ENCODE assay signal across 14 cellular contexts in genomic region chr12:117069926-117070900, GRCh38. TPM values are rescaled to one million over a fixed set of nuclear protein-coding genes. Genes with fewer than 3 reads are reported as not detected.
A peak's percentile ranks its signal among the peaks of the same experiment; 100 is the strongest.
DNase-seq lines count a peak whose midpoint lies in the region; ATAC-seq, FAIRE-seq and TF ChIP-seq lines count a peak whose summit lies in the region.
"Had no signal": no experiment of that assay in that cellular context is flagged by ENCODE, and none has a peak within 500 bp of the region (broad histone marks: within the 10 kb centered on the region; RNA-seq: fewer than 3 reads in every experiment).

No MANE protein-coding gene starts in this region.

- POLR2A ChIA-PET in WTC11 (lab: Charles Lee), result interaction anchor here (0.9 kb wide), 1 partner anchor 29 kb away, joined by 4 read pairs; the partner anchor contains the start of gene TESC
- POLR2A ChIA-PET in HepG2 (lab: Yijun Ruan, JAX), result interaction anchor here (1.1 kb wide), 1 partner anchor 21 kb away, joined by 4 read pairs; no protein-coding TSS in a partner anchor
- POLR2A ChIA-PET in GM10248 (lab: Yijun Ruan, JAX), result no interaction called here

- no peaks in the 10 kb centered on the region for H3K27me3 Mint-ChIP-seq in WTC11 (ENCODE audit: low read depth)
- H3K27me3 Mint-ChIP-seq: stimulated activated naive CD8-positive, alpha-beta T cell treated with anti-CD3 and anti-CD28 coated beads, Interleukin-15, amount 100 ng/mL, for 72 hours; T-helper 17 cell had no signal

- TF ChIP-seq EP300 in HepG2 (IDR thresholded peaks at IDR 0.05; ENCODE audit: low read depth in 2 of 2, low read length in 2 of 2) (no peak), HepG2 (CRISPR knock-in tag; IDR thresholded peaks at IDR 0.05; ENCODE audit: borderline replicate concordance) (no peak)

- intact Hi-C loops in HepG2 (cut with micrococcal nuclease; ENCODE audit: unreplicated experiment), result no loop called here
- intact Hi-C loops in gastrocnemius medialis (cut with DNase I; ENCODE audit: low total_unique reads), result no loop called here

- WGBS in HepG2 (ENCODE audit: low lambda C conversion rate), result 96% methylated on average over 13 of the region's 14 CpGs

- H3K4me1 Mint-ChIP-seq in WTC11, result peaks cover 14% of the 10 kb centered on the region

- 0 out of 20 replicates have a peak overlapping the region, but pooled peaks of 2 of the 10 experiments have one; percentile 3 for H3K4me3 ChIP-seq in BLaER1 treated with 17β-estradiol and CSF1 and Interleukin-3, amounts not matched to agents 10 nM and 100 nM
- H3K4me3 ChIP-seq in HepG2 (replicated peaks in 1 of 3; ENCODE audit: insufficient read depth in 1 of 3, low read depth in 2 of 3, low read length in 3 of 3) (no peak overlapping the region), gastrocnemius medialis (no peak overlapping the region)
- H3K4me3 ChIP-seq: ascending aorta had no signal

- peak; percentile 80 for DNase-seq in KG1 (lab: John Stamatoyannopoulos, UW)
- no peak for DNase-seq in WTC11 (ENCODE audit: low spot score)
- DNase-seq in HepG2 (ENCODE audit: low spot score), result no peak
- DNase-seq in NCI-H2171 treated with DMSO at 0.1 percent for 48 hours (lab: John Stamatoyannopoulos, UW), result no peak
- DNase-seq in superior temporal gyrus (ENCODE audit: extremely low spot score), result no peak
- DNase-seq in gastrocnemius medialis, result no peak
- DNase-seq in GM10248 (ENCODE audit: extremely low spot score), result no peak
- DNase-seq: NCI-H510A; stimulated activated naive CD8-positive, alpha-beta T cell treated with anti-CD3 and anti-CD28 coated beads, Interleukin-15, amount 100 ng/mL, for 72 hours; T-helper 17 cell had no signal

- H3K27ac ChIP-seq in BLaER1 treated with 17β-estradiol and CSF1 and Interleukin-3, amounts not matched to agents 10 nM and 100 nM, result peak overlapping the region; percentile 75 to 99 (median 95)
- H3K27ac ChIP-seq in HepG2 (ENCODE audit: extremely low read length, insufficient read depth, low read length) (no peak overlapping the region), gastrocnemius medialis (peak overlapping the region in 1 of 4 donors; percentile 16)
- H3K27ac ChIP-seq: ascending aorta had no signal

- peaks cover 7% of the 10 kb centered on the region for H3K79me2 ChIP-seq in HepG2 (ENCODE audit: insufficient read depth, low read length)

- H3K9me3 Mint-ChIP-seq in WTC11, result no peaks in the 10 kb centered on the region
- H3K9me3 Mint-ChIP-seq: neural crest cell; stimulated activated naive CD8-positive, alpha-beta T cell treated with anti-CD3 and anti-CD28 coated beads, Interleukin-15, amount 100 ng/mL, for 72 hours had no signal

- no peak overlapping the region for H2AFZ ChIP-seq in HepG2 (ENCODE audit: low read length)

- TF ChIP-seq CTCF in WTC11 (IDR thresholded peaks at IDR 0.05) (no peak), HepG2 (CRISPR knock-in tag; IDR thresholded peaks at IDR 0.05) (no peak), gastrocnemius medialis (IDR thresholded peaks at IDR 0.05 in 4 of 5, conservative IDR thresholded peaks at IDR 0.05 in 1 of 5) (no peak), GM10248 (IDR thresholded peaks at IDR 0.05; ENCODE audit: control extremely low read depth, extremely low read depth, low read depth, missing control alignments) (no peak)

- no TSS peak for BruUV-seq in HepG2 (replicated peaks; lab: Mats Ljungman, UMichigan)

- CTCF ChIA-PET in WTC11 (lab: Charles Lee), result interaction anchor here (1.2 to 3.2 kb wide), 2 partner anchors 31 to 49 kb away, joined by 4 to 12 read pairs; no protein-coding TSS in a partner anchor
- CTCF ChIA-PET in HepG2 (lab: Yijun Ruan, JAX; ENCODE audit: low intra/inter-chr PET ratio, low total read pairs), result no interaction called here
- CTCF ChIA-PET in GM10248 (lab: Yijun Ruan, JAX), result interaction anchor here (1.3 to 3.6 kb wide), 2 partner anchors 10 to 50 kb away, joined by 4 to 10 read pairs; no protein-coding TSS in a partner anchor

- H3K4me2 ChIP-seq in BLaER1 treated with 17β-estradiol and CSF1 and Interleukin-3, amounts not matched to agents 10 nM and 100 nM, result peak overlapping the region; percentile 83 to 99 (median 93)
- no peak overlapping the region for H3K4me2 ChIP-seq in HepG2 (ENCODE audit: low read depth, low read length)

- in situ Hi-C loops in HepG2 (cut with HindIII; ENCODE audit: extremely low pct_ligation_motif_present, low pct_unique_long_range_greater_than_20kb), result no loop called here
- in situ Hi-C loops in gastrocnemius medialis (cut with MboI; ENCODE audit: low sequenced_read_pairs in 4 of 4), result no loop called here

- TF ChIP-seq RAD21 in HepG2 (CRISPR knock-in tag; IDR thresholded peaks at IDR 0.05), result no peak

- peaks cover 99 to 100% (median 100%) of the 10 kb centered on the region in 10 experiments for H3K4me1 ChIP-seq in BLaER1 treated with 17β-estradiol and CSF1 and Interleukin-3, amounts not matched to agents 10 nM and 100 nM
- no peaks in the 10 kb centered on the region for H3K4me1 ChIP-seq in HepG2 (ENCODE audit: insufficient read depth, low read length)
- no peaks in the 10 kb centered on the region for H3K4me1 ChIP-seq in gastrocnemius medialis
- H3K4me1 ChIP-seq: ascending aorta had no signal

- peaks cover 0 to 29% (median 14%) of the 10 kb centered on the region in 11 experiments; a peak in 10 of 22 replicates for H3K36me3 ChIP-seq in BLaER1 treated with 17β-estradiol and CSF1 and Interleukin-3, amounts not matched to agents 10 nM and 100 nM
- H3K36me3 ChIP-seq in HepG2 (replicated peaks in 1 of 2; ENCODE audit: control insufficient read depth in 1 of 2, insufficient read depth in 2 of 2, low read length in 2 of 2) (peaks cover 40 to 77% of the 10 kb centered on the region in 2 experiments), gastrocnemius medialis (no peaks in the 10 kb centered on the region)
- H3K36me3 ChIP-seq: ascending aorta had no signal

- H3K27ac Mint-ChIP-seq in WTC11, result 0 out of 2 replicates have a peak overlapping the region, but pooled peaks have one; percentile 72
- H3K27ac Mint-ChIP-seq: T-helper 17 cell had no signal

- no peaks in the 10 kb centered on the region for H3K36me3 Mint-ChIP-seq in WTC11

- no peaks in the 10 kb centered on the region for H4K20me1 ChIP-seq in BLaER1 treated with 17β-estradiol and CSF1 and Interleukin-3, amounts not matched to agents 10 nM and 100 nM
- peaks cover 7% of the 10 kb centered on the region; the same call in 1 of the 2 replicates for H4K20me1 ChIP-seq in HepG2 (ENCODE audit: insufficient read depth, low read length)

- no peaks in the 10 kb centered on the region for H3K27me3 ChIP-seq in BLaER1 treated with 17β-estradiol and CSF1 and Interleukin-3, amounts not matched to agents 10 nM and 100 nM
- no peaks in the 10 kb centered on the region for H3K27me3 ChIP-seq in HepG2 (ENCODE audit: control insufficient read depth in 1 of 2, insufficient read depth in 2 of 2, low read length in 2 of 2)
- H3K27me3 ChIP-seq in gastrocnemius medialis, result no peaks in the 10 kb centered on the region
- H3K27me3 ChIP-seq: ascending aorta had no signal

- no peak for FAIRE-seq in HepG2 (lab: Jason Lieb, UNC)

- H3K9me3 ChIP-seq in BLaER1 treated with 17β-estradiol and CSF1 and Interleukin-3, amounts not matched to agents 10 nM and 100 nM (replicated peaks in 1 of 11), result peaks cover 0 to 6% (median 0%) of the 10 kb centered on the region in 11 experiments; a peak in 2 of 22 replicates
- H3K9me3 ChIP-seq in HepG2 (ENCODE audit: low read length) (no peaks in the 10 kb centered on the region), gastrocnemius medialis (no peaks in the 10 kb centered on the region)
- H3K9me3 ChIP-seq: ascending aorta had no signal

- H3K9ac ChIP-seq in BLaER1 treated with 17β-estradiol and CSF1 and Interleukin-3, amounts not matched to agents 10 nM and 100 nM, result peak overlapping the region; percentile 52 to 85 (median 69)
- no peak overlapping the region for H3K9ac ChIP-seq in HepG2 (ENCODE audit: insufficient read depth, low read depth, low read length)

- no peak overlapping the region for H3K4me3 Mint-ChIP-seq in WTC11
- H3K4me3 Mint-ChIP-seq: neural crest cell; stimulated activated naive CD8-positive, alpha-beta T cell treated with anti-CD3 and anti-CD28 coated beads, Interleukin-15, amount 100 ng/mL, for 72 hours; T-helper 17 cell had no signal

- ATAC-seq in WTC11, result peak; percentile 60
- ATAC-seq in HepG2, result no peak
- ATAC-seq in gastrocnemius medialis, result no peak
- ATAC-seq: HCT116; stimulated activated naive CD8-positive, alpha-beta T cell treated with anti-CD3 and anti-CD28 coated beads, Interleukin-15, amount 100 ng/mL, for 72 hours; T-helper 17 cell had no signal

- no peak for TF ChIP-seq POLR2A in HepG2 (IDR thresholded peaks at IDR 0.05; ENCODE audit: insufficient read depth in 1 of 2, low read depth in 2 of 2, low read length in 2 of 2)
- no peak for TF ChIP-seq POLR2A in gastrocnemius medialis (IDR thresholded peaks at IDR 0.05)

TF ChIP-seq in WTC11, 78 proteins besides CTCF, POLR2A, EP300 and RAD21 (continues in another document):
- no peak for TF ChIP-seq SMAD4 (CRISPR knock-in tag; IDR thresholded peaks at IDR 0.05)
- TF ChIP-seq SMAD3 (CRISPR knock-in tag; IDR thresholded peaks at IDR 0.05; ENCODE audit: borderline replicate concordance), result no peak

TF ChIP-seq in HepG2, 621 proteins besides CTCF, POLR2A, EP300 and RAD21 (continues in another document):
- TF ChIP-seq ZNF629 (CRISPR knock-in tag; conservative IDR thresholded peaks at IDR 0.05), result peak; percentile 57

RNA-seq across cellular contexts. Expression of gene TESC, which starts 29.0 kb away (rescaled TPM):
- total RNA-seq in WTC11 (2021), result 10.8 to 15.5 TPM (median 14.9 TPM) in 3 replicates
- 90.4 and 95.7 TPM in 2 replicates for total RNA-seq in HepG2 (2016; rRNA removed; fragmentation: Illumina TruSeq; extraction: Trizol)
- 47.9 and 55.6 TPM in 2 replicates for total RNA-seq in HepG2 (2016; cell fraction: cytosol; rRNA removed; fragmentation: Illumina TruSeq; extraction: Trizol; ENCODE audit: low read depth)
- total RNA-seq in HepG2 (2016; cell fraction: insoluble cytoplasmic fraction; rRNA removed; fragmentation: Illumina TruSeq; extraction: Trizol), result 94.6 and 101 TPM in 2 replicates
- total RNA-seq in HepG2 (2016; cell fraction: membrane; rRNA removed; fragmentation: Illumina TruSeq; extraction: Trizol), result 73.3 and 75.8 TPM in 2 replicates
- total RNA-seq in HepG2 (2016; cell fraction: nucleus; rRNA removed; fragmentation: Illumina TruSeq; extraction: Trizol), result 42.8 and 54.2 TPM in 2 replicates
- 181 and 193 TPM in 2 replicates for polyA plus RNA-seq in HepG2 (2011; rRNA removed)
- 178 and 242 TPM in 2 replicates for polyA plus RNA-seq in HepG2 (2011; cell fraction: cytosol; rRNA removed)
- polyA plus RNA-seq in HepG2 (2011; cell fraction: nucleus; rRNA removed), result 194 and 196 TPM in 2 replicates
- polyA plus RNA-seq in HepG2 (2012), result 45.0 and 55.8 TPM in 2 replicates
- 46.7 and 59.9 TPM in 2 replicates for polyA plus RNA-seq in HepG2 (2016; cell fraction: cytosol; fragmentation: Illumina TruSeq; extraction: Trizol; ENCODE audit: low read depth)
- 103 and 109 TPM in 2 replicates for polyA plus RNA-seq in HepG2 (2016; cell fraction: insoluble cytoplasmic fraction; fragmentation: Illumina TruSeq; extraction: Trizol; ENCODE audit: low read depth)
- 69.1 and 76.1 TPM in 2 replicates for polyA plus RNA-seq in HepG2 (2016; cell fraction: membrane; fragmentation: Illumina TruSeq; extraction: Trizol; ENCODE audit: low read depth)
- 80.6 and 84.9 TPM in 2 replicates for polyA plus RNA-seq in HepG2 (2016; cell fraction: nucleus; fragmentation: Illumina TruSeq; extraction: Trizol; ENCODE audit: insufficient read depth, low read depth)
- polyA minus RNA-seq in HepG2 (2011; rRNA and poly(A)+ RNA removed; ENCODE audit: low replicate concordance), result 8.2 and 120 TPM in 2 replicates
- 28.3 and 29.5 TPM in 2 replicates for polyA minus RNA-seq in HepG2 (2011; cell fraction: cytosol; rRNA and poly(A)+ RNA removed)
- polyA minus RNA-seq in HepG2 (2011; cell fraction: nucleus; rRNA and poly(A)+ RNA removed), result 89.0 and 92.2 TPM in 2 replicates
- 1 to 10 TPM; 1.2 to 4.1 (median 2.5) TPM for total RNA-seq in gastrocnemius medialis
